Comparison of ENCODE assay signal across 17 cellular contexts in genomic region chr11:57735655-57736298, GRCh38. TPM values are rescaled to one million over a fixed set of nuclear protein-coding genes. Genes with fewer than 3 reads are reported as not detected.
A peak's percentile ranks its signal among the peaks of the same experiment; 100 is the strongest.
DNase-seq lines count a peak whose midpoint lies in the region; ATAC-seq lines count a peak whose summit lies in the region.
"Had no signal": no experiment of that assay in that cellular context is flagged by ENCODE, and none has a peak within 500 bp of the region (broad histone marks: within the 10 kb centered on the region; RNA-seq: fewer than 3 reads in every experiment).

No MANE protein-coding gene starts in this region.

- H3K4me3 Mint-ChIP-seq in activated T-helper 17 cell treated with anti-CD3 and anti-CD28 coated beads, Interleukin-2, amount 50 U/mL, for 72 hours, result no peak overlapping the region
- H3K4me3 Mint-ChIP-seq: CD8-positive, alpha-beta T cell; dendritic cell treated with granulocyte-macrophage colony-stimulating factor and Interleukin-4, amounts not matched to agents 40 ng/mL and 50 ng/mL, for 4 days; nephron had no signal

- intact Hi-C loops in head of caudate nucleus (cut with DNase I), result no loop called here

- DNase-seq in ELF-1 (ENCODE audit: low read depth, low spot score) (peak; percentile 43), iris pigment epithelial cell (ENCODE audit: low read depth) (peak; percentile 10), head of caudate nucleus (no peak), NCI-H1436 treated with DMSO at 0.1 percent for 48 hours (lab: John Stamatoyannopoulos, UW) (no peak), glomerular visceral epithelial cell (ENCODE audit: extremely low spot score) (no peak)
- DNase-seq: CD8-positive, alpha-beta T cell; foreskin fibroblast; GDM1; kidney; NCI-H2081 treated with DMSO at 0.1 percent for 48 hours; SK-N-SH had no signal

- peak overlapping the region; percentile 49 for H3K27ac Mint-ChIP-seq in activated T-helper 17 cell treated with anti-CD3 and anti-CD28 coated beads, Interleukin-2, amount 50 U/mL, for 72 hours
- H3K27ac Mint-ChIP-seq: CD8-positive, alpha-beta T cell; dendritic cell treated with granulocyte-macrophage colony-stimulating factor and Interleukin-4, amounts not matched to agents 40 ng/mL and 50 ng/mL, for 4 days had no signal

- H3K4me1 Mint-ChIP-seq in activated T-helper 17 cell treated with anti-CD3 and anti-CD28 coated beads, Interleukin-2, amount 50 U/mL, for 72 hours, result no peaks in the 10 kb centered on the region

- peaks cover 82% of the 10 kb centered on the region for H3K36me3 Mint-ChIP-seq in activated T-helper 17 cell treated with anti-CD3 and anti-CD28 coated beads, Interleukin-2, amount 50 U/mL, for 72 hours (ENCODE audit: low read depth)

- H3K9me3 Mint-ChIP-seq in activated T-helper 17 cell treated with anti-CD3 and anti-CD28 coated beads, Interleukin-2, amount 50 U/mL, for 72 hours, result no peaks in the 10 kb centered on the region
- H3K9me3 Mint-ChIP-seq: CD8-positive, alpha-beta T cell; dendritic cell treated with granulocyte-macrophage colony-stimulating factor and Interleukin-4, amounts not matched to agents 40 ng/mL and 50 ng/mL, for 4 days; nephron had no signal

- ATAC-seq in GM21529 (IDR thresholded peaks at IDR 0.05; ENCODE audit: unreplicated experiment) (peak; percentile 57), HG02571 (IDR thresholded peaks at IDR 0.05; ENCODE audit: unreplicated experiment) (no peak)
- no peak for ATAC-seq in activated T-helper 17 cell treated with anti-CD3 and anti-CD28 coated beads, Interleukin-2, amount 50 U/mL, for 72 hours (replicated peaks)
- ATAC-seq: CD8-positive, alpha-beta T cell had no signal

- no peaks in the 10 kb centered on the region for H3K27me3 Mint-ChIP-seq in activated T-helper 17 cell treated with anti-CD3 and anti-CD28 coated beads, Interleukin-2, amount 50 U/mL, for 72 hours
- H3K27me3 Mint-ChIP-seq: dendritic cell treated with granulocyte-macrophage colony-stimulating factor and Interleukin-4, amounts not matched to agents 40 ng/mL and 50 ng/mL, for 4 days had no signal

RNA-seq across cellular contexts. Expression of gene SELENOH, which starts 5.5 kb away (rescaled TPM):
- total RNA-seq in activated T-helper 17 cell treated with anti-CD3 and anti-CD28 coated beads, Interleukin-2, amount 50 U/mL, for 72 hours, result 100 to 1,000 TPM; 149 to 175 TPM

RNA-seq across cellular contexts. Expression of gene BTBD18, which starts 15.8 kb away (rescaled TPM):
- total RNA-seq in activated T-helper 17 cell treated with anti-CD3 and anti-CD28 coated beads, Interleukin-2, amount 50 U/mL, for 72 hours, result not detected
- total RNA-seq: CD8-positive, alpha-beta T cell; kidney; LHCN-M2 had no signal

RNA-seq across cellular contexts. Expression of gene TMX2, which starts 23.4 kb away (rescaled TPM):
- 10 to 100 TPM; 40.3 to 75.7 TPM for total RNA-seq in activated T-helper 17 cell treated with anti-CD3 and anti-CD28 coated beads, Interleukin-2, amount 50 U/mL, for 72 hours

RNA-seq across cellular contexts. Expression of gene MED19, which starts 23.8 kb away (rescaled TPM):
- 10 to 100 TPM; 10.9 to 12.3 TPM for total RNA-seq in activated T-helper 17 cell treated with anti-CD3 and anti-CD28 coated beads, Interleukin-2, amount 50 U/mL, for 72 hours

RNA-seq across cellular contexts. Expression of gene CTNND1, which starts 25.8 kb away (rescaled TPM):
- 10 to 100 TPM in 1 of 2 donors, 1 to 10 TPM in 1; 4.6 to 12.5 TPM for total RNA-seq in activated T-helper 17 cell treated with anti-CD3 and anti-CD28 coated beads, Interleukin-2, amount 50 U/mL, for 72 hours

Comparison
In these comparisons a context has a peak if more than half of its experiments do, and no peak if none do; other contexts are left out.
1. DNase-seq: peak in ELF-1 (single experiment) and iris pigment epithelial cell (single experiment); none in head of caudate nucleus (0 of 42), NCI-H1436 treated with DMSO at 0.1 percent for 48 hours (single experiment) and glomerular visceral epithelial cell (single experiment).